18 cellular contexts compared by ENCODE assay signal in genomic region chr9:94300470-94301301, GRCh38. TPM values are rescaled to one million over a fixed set of nuclear protein-coding genes. Genes with fewer than 3 reads are reported as not detected.
DNase-seq lines count a peak whose midpoint lies in the region; ATAC-seq, FAIRE-seq and TF ChIP-seq lines count a peak whose summit lies in the region.
"Had no signal": no experiment of that assay in that cellular context is flagged by ENCODE, and none has a peak within 500 bp of the region (broad histone marks: within the 10 kb centered on the region; RNA-seq: fewer than 3 reads in every experiment).

No MANE protein-coding gene starts in this region.

- no peaks in the 10 kb centered on the region for H3K9me3 Mint-ChIP-seq in activated naive CD8-positive, alpha-beta T cell treated with anti-CD3 and anti-CD28 coated beads, Interleukin-2, amount 50 U/mL, for 24 hours
- no peaks in the 10 kb centered on the region for H3K9me3 Mint-ChIP-seq in activated naive CD8-positive, alpha-beta T cell treated with anti-CD3 and anti-CD28 coated beads for 36 hours

- POLR2A ChIA-PET in HEK293 (lab: Yijun Ruan, JAX) = no interaction called here

- CTCF ChIA-PET in HEK293 (lab: Yijun Ruan, JAX) = interaction anchor here (0.7 kb wide), 1 partner anchor 13 kb away, joined by 6 read pairs; no protein-coding TSS in a partner anchor

- ATAC-seq in activated naive CD8-positive, alpha-beta T cell treated with anti-CD3 and anti-CD28 coated beads, Interleukin-2, amount 50 U/mL, for 24 hours = peak; percentile 86
- ATAC-seq in HG02970 (IDR thresholded peaks at IDR 0.05; ENCODE audit: low FRiP score, unreplicated experiment) (no peak), GM19455 (IDR thresholded peaks at IDR 0.05; ENCODE audit: unreplicated experiment) (no peak)
- ATAC-seq: A549 had no signal

- no peak overlapping the region for H2BK120ac ChIP-seq in neuronal stem cell (ENCODE audit: low read depth, low read length)

- peaks cover 3% of the 10 kb centered on the region for H3K4me1 Mint-ChIP-seq in activated naive CD8-positive, alpha-beta T cell treated with anti-CD3 and anti-CD28 coated beads, Interleukin-2, amount 50 U/mL, for 24 hours
- no peaks in the 10 kb centered on the region for H3K4me1 Mint-ChIP-seq in activated naive CD8-positive, alpha-beta T cell treated with anti-CD3 and anti-CD28 coated beads for 36 hours
- H3K4me1 Mint-ChIP-seq: CD14-positive monocyte had no signal

- H3K4ac ChIP-seq in neuronal stem cell (ENCODE audit: low read length) = no peak overlapping the region

- H4K91ac ChIP-seq in neuronal stem cell (ENCODE audit: low read depth, low read length, poor library complexity) = no peak overlapping the region

- no peaks in the 10 kb centered on the region for H3K79me1 ChIP-seq in neuronal stem cell (ENCODE audit: low read depth, low read length)

- H4K8ac ChIP-seq in neuronal stem cell (ENCODE audit: low read depth, low read length) = no peak overlapping the region

- no peak overlapping the region for H3K27ac Mint-ChIP-seq in activated naive CD8-positive, alpha-beta T cell treated with anti-CD3 and anti-CD28 coated beads, Interleukin-2, amount 50 U/mL, for 24 hours
- H3K27ac Mint-ChIP-seq in activated naive CD8-positive, alpha-beta T cell treated with anti-CD3 and anti-CD28 coated beads for 36 hours = no peak overlapping the region

- no peak overlapping the region for H3K4me3 Mint-ChIP-seq in activated naive CD8-positive, alpha-beta T cell treated with anti-CD3 and anti-CD28 coated beads, Interleukin-2, amount 50 U/mL, for 24 hours
- H3K4me3 Mint-ChIP-seq in activated naive CD8-positive, alpha-beta T cell treated with anti-CD3 and anti-CD28 coated beads for 36 hours = no peak overlapping the region
- H3K4me3 Mint-ChIP-seq: CD14-positive monocyte had no signal

- H3K27me3 ChIP-seq in bronchial epithelial cell (ENCODE audit: control insufficient read depth, insufficient read depth, low read length) (no peaks in the 10 kb centered on the region), neuronal stem cell (ENCODE audit: control insufficient read depth in 3 of 3, insufficient read depth in 3 of 3, low read depth in 1 of 3, low read length in 3 of 3) (no peaks in the 10 kb centered on the region)

- TF ChIP-seq CTCF in HEK293 (tag by site-specific recombination; IDR thresholded peaks at IDR 0.05) (no peak), bronchial epithelial cell (IDR thresholded peaks at IDR 0.05; ENCODE audit: insufficient read depth, low read length, severe bottlenecking) (no peak)

- peak overlapping the region; percentile 70 for H3K23ac ChIP-seq in neuronal stem cell (ENCODE audit: low read depth, low read length, poor library complexity)

- no CpG with 5 or more reads among the region's 20 CpGs for whole genome bisulfite sequencing in neuronal stem cell (ENCODE audit: extremely low coverage in 2 of 2, insufficient read length in 2 of 2, insufficient replicate concordance in 1 of 2), 2 donors

- no peaks in the 10 kb centered on the region for H3K27me3 Mint-ChIP-seq in activated naive CD8-positive, alpha-beta T cell treated with anti-CD3 and anti-CD28 coated beads, Interleukin-2, amount 50 U/mL, for 24 hours
- H3K27me3 Mint-ChIP-seq in activated naive CD8-positive, alpha-beta T cell treated with anti-CD3 and anti-CD28 coated beads for 36 hours = no peaks in the 10 kb centered on the region

- no peak overlapping the region for H2AFZ ChIP-seq in neuronal stem cell (ENCODE audit: low read length)

- no peak overlapping the region for H2BK15ac ChIP-seq in neuronal stem cell (ENCODE audit: low read length)

- H3K36me3 Mint-ChIP-seq in activated naive CD8-positive, alpha-beta T cell treated with anti-CD3 and anti-CD28 coated beads, Interleukin-2, amount 50 U/mL, for 24 hours (ENCODE audit: low read depth) = peaks cover 22% of the 10 kb centered on the region
- H3K36me3 Mint-ChIP-seq in activated naive CD8-positive, alpha-beta T cell treated with anti-CD3 and anti-CD28 coated beads for 36 hours = peaks cover 15% of the 10 kb centered on the region

- no peaks in the 10 kb centered on the region for H3K9me3 ChIP-seq in HEK293 (ENCODE audit: control insufficient read depth, insufficient read depth, low read depth, low read length)
- no peaks in the 10 kb centered on the region for H3K9me3 ChIP-seq in neuronal stem cell (replicated peaks in 1 of 2; ENCODE audit: control insufficient read depth in 2 of 2, insufficient read depth in 1 of 2, low read depth in 1 of 2, low read length in 2 of 2)
- H3K9me3 ChIP-seq: A549, Caco-2 had no signal

- H3K36me3 ChIP-seq in HEK293 (ENCODE audit: control insufficient read depth in 2 of 2, insufficient read depth in 1 of 2, low read length in 2 of 2) = no peaks in the 10 kb centered on the region
- H3K36me3 ChIP-seq in bronchial epithelial cell (ENCODE audit: control insufficient read depth, insufficient read depth, low read length) = no peaks in the 10 kb centered on the region
- no peaks in the 10 kb centered on the region for H3K36me3 ChIP-seq in neuronal stem cell (replicated peaks in 1 of 2; ENCODE audit: control insufficient read depth in 2 of 2, insufficient read depth in 2 of 2, low read length in 2 of 2)

- no peaks in the 10 kb centered on the region for H3K4me1 ChIP-seq in HEK293 (ENCODE audit: control insufficient read depth, insufficient read depth, low read length)
- peaks cover 0 to 6% of the 10 kb centered on the region in 2 donors for H3K4me1 ChIP-seq in neuronal stem cell (ENCODE audit: control insufficient read depth in 2 of 2, insufficient read depth in 1 of 2, low read depth in 1 of 2, low read length in 2 of 2)
- H3K4me1 ChIP-seq: Caco-2 had no signal

- H3K4me3 ChIP-seq in HEK293 (ENCODE audit: low read depth, low read length) (no peak overlapping the region), bronchial epithelial cell (ENCODE audit: low read depth, low read length) (no peak overlapping the region), neuronal stem cell (ENCODE audit: low read length in 2 of 2) (no peak overlapping the region)
- H3K4me3 ChIP-seq: A549 had no signal

- no peak overlapping the region for H2BK12ac ChIP-seq in neuronal stem cell (ENCODE audit: low read length)

- H3K27ac ChIP-seq in HEK293 (ENCODE audit: extremely low read depth, low read depth, low read length) = no peak overlapping the region
- no peak overlapping the region for H3K27ac ChIP-seq in neuronal stem cell (replicated peaks; ENCODE audit: low read length)
- H3K27ac ChIP-seq: A549, HL-60 had no signal

- H3K18ac ChIP-seq in neuronal stem cell (ENCODE audit: low read length) = peak overlapping the region; percentile 24

- no peak overlapping the region for H2AK5ac ChIP-seq in neuronal stem cell (ENCODE audit: low read depth, low read length)

- no peak overlapping the region for H2BK5ac ChIP-seq in neuronal stem cell (ENCODE audit: low read length)

- H3K14ac ChIP-seq in neuronal stem cell (ENCODE audit: low read length) = no peak overlapping the region

- H3K9ac ChIP-seq in neuronal stem cell (ENCODE audit: low read depth, low read length, poor library complexity) = no peak overlapping the region

- H3K4me2 ChIP-seq in neuronal stem cell (ENCODE audit: insufficient read depth, low read length, poor library complexity, severe bottlenecking) = no peak overlapping the region
- H3K4me2 ChIP-seq: A549 had no signal

- DNase-seq in activated naive CD8-positive, alpha-beta T cell treated with anti-CD3 and anti-CD28 coated beads, Interleukin-2, amount 50 U/mL, for 24 hours = peak; percentile 5
- no peak for DNase-seq in activated naive CD8-positive, alpha-beta T cell treated with anti-CD3 and anti-CD28 coated beads for 36 hours
- peak; percentile 37 for DNase-seq in bronchial epithelial cell (ENCODE audit: low read depth)
- no peak for DNase-seq in neuronal stem cell (ENCODE audit: low spot score)
- no peak for DNase-seq in activated effector memory CD4-positive, alpha-beta T cell treated with anti-CD3 and anti-CD28 coated beads, Interleukin-2, amount 50 U/mL, for 16 hours
- DNase-seq: HCEC 1CT, KG1, NCI-H1105, NCI-H2029, NCI-H524 had no signal

- no peak for FAIRE-seq in bronchial epithelial cell (lab: Jason Lieb, UNC)
- FAIRE-seq: A549 had no signal

TF ChIP-seq in HEK293, 187 proteins besides CTCF, POLR2A, EP300 and RAD21 (continues in another document):
- no peak for TF ChIP-seq ZBTB6 (tag by site-specific recombination; IDR thresholded peaks at IDR 0.05)
- peak; percentile 65 for TF ChIP-seq ZFHX2 (tag by site-specific recombination; conservative IDR thresholded peaks at IDR 0.05)
- no peak for TF ChIP-seq ZNF660 (tag by site-specific recombination; IDR thresholded peaks at IDR 0.05)
- TF ChIP-seq AEBP2 (tag by site-specific recombination; IDR thresholded peaks at IDR 0.05; ENCODE audit: borderline replicate concordance) = no peak
- peak; percentile 64 for TF ChIP-seq EGR2 (tag by site-specific recombination; IDR thresholded peaks at IDR 0.05; ENCODE audit: low read depth)

RNA-seq across cellular contexts. Expression of gene NUTM2F, which starts 27.8 kb away (rescaled TPM):
- total RNA-seq in activated naive CD8-positive, alpha-beta T cell treated with anti-CD3 and anti-CD28 coated beads for 36 hours = not detected
- total RNA-seq in bronchial epithelial cell = not detected in 2 replicates
- polyA plus RNA-seq in neuronal stem cell (2013, experiment 1 of 2) = 0.10 TPM
- 0.08 TPM for polyA plus RNA-seq in neuronal stem cell (2013, experiment 2 of 2)
- total RNA-seq: Caco-2, MCF 10A had no signal
- polyA plus RNA-seq: A549, CD14-positive monocyte had no signal

RNA-seq across cellular contexts. Expression of gene ZNF169, which starts 41.6 kb away (rescaled TPM):
- 1 to 10 TPM; 4.2 to 5.0 TPM for total RNA-seq in activated naive CD8-positive, alpha-beta T cell treated with anti-CD3 and anti-CD28 coated beads for 36 hours
- 4.7 TPM in 2 replicates for total RNA-seq in bronchial epithelial cell
- 5.3 TPM for polyA plus RNA-seq in neuronal stem cell (2013, experiment 1 of 2)
- 4.6 TPM for polyA plus RNA-seq in neuronal stem cell (2013, experiment 2 of 2)

Comparison
In these comparisons a context has a peak if more than half of its experiments do, and no peak if none do; other contexts are left out.
1. DNase-seq: peak in activated naive CD8-positive, alpha-beta T cell treated with anti-CD3 and anti-CD28 coated beads, Interleukin-2, amount 50 U/mL, for 24 hours (single experiment) and bronchial epithelial cell (single experiment); none in activated naive CD8-positive, alpha-beta T cell treated with anti-CD3 and anti-CD28 coated beads for 36 hours (single experiment), neuronal stem cell (single experiment) and activated effector memory CD4-positive, alpha-beta T cell treated with anti-CD3 and anti-CD28 coated beads, Interleukin-2, amount 50 U/mL, for 16 hours (single experiment).